1 cellular context compared by ENCODE assay signal in the genomic region with DNA sequence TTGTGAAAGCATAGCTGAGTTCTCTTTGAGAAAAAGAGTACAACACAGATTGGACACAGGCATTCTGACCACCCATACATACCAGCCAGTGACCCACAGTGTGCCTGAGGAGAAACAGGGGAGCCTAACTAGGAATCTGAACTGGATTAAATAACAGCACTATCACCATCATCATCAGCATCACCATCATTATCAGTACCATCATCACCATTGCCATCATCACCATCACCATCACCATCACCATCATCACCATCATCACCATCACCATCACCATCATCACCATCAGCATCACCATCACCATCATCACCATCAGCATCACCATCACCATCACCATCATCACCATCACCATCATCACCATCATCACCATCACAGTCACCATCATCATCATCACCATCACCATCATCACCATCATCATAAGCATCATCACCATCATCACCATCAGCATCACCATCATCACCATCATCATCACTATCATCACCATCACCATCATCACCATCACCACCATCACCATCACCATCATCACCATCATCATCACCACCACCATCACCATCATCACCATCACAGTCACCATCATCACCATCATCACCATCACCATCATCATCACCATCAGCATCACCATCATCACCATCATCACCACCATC.
TF ChIP-seq lines count a peak whose summit lies in the region.
"Not testable (repeated sequence)": the region's sequence is repeated elsewhere in the genome, so short reads cannot be mapped to it uniquely, and the experiment has no call there.

No MANE protein-coding gene starts in this region.

TF ChIP-seq in HepG2, 621 proteins besides CTCF, POLR2A, EP300 and RAD21:
- TF ChIP-seq FOXK2 (IDR thresholded peaks at IDR 0.05) (0 out of 2 replicates have a peak, but pooled peaks have one; percentile 6), CREB1 (IDR thresholded peaks at IDR 0.05) (peak; percentile 95)
- TF ChIP-seq CREB1 (CRISPR knock-in tag; IDR thresholded peaks at IDR 0.05) = not testable (repeated sequence)
